Comparison of ENCODE assay signal across 1 cellular context in the genomic region with DNA sequence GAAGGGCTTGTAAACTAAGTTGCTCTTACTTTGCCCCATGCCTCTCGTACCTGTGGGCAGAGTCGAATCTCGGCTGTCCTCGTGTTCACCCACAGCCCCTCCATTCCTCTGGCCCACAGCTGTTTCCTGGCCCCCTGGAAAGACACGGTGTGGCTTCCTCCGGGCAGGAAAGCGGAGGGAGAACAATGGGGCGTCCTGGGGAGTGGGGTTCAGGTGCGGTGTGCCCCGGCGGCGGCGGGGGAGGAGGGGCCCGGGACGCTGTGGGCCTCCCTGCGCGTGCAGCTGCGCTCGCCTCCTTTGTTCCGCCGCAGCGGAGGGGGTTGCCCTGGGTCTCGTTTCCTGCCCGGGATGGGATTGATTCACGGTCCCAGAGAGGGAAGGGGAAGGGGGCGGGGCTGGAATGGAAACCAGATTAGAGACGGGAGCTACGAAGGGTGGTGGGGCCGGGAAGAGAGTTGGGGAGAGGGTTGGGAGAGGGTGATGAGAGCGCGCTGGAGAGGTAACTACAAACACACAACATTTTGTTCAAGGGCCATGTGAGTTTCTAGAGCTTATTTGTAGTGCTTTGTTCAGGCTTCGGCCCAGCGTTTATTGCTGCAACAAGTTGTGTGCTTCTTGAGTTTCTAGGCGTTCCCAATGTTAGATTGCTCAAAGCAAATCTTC.
TF ChIP-seq lines count a peak whose summit lies in the region.

No MANE protein-coding gene starts in this region.

TF ChIP-seq in HepG2, 621 proteins besides CTCF, POLR2A, EP300 and RAD21 (continued from another document and continues in another):
- TF ChIP-seq, protein P1, sequence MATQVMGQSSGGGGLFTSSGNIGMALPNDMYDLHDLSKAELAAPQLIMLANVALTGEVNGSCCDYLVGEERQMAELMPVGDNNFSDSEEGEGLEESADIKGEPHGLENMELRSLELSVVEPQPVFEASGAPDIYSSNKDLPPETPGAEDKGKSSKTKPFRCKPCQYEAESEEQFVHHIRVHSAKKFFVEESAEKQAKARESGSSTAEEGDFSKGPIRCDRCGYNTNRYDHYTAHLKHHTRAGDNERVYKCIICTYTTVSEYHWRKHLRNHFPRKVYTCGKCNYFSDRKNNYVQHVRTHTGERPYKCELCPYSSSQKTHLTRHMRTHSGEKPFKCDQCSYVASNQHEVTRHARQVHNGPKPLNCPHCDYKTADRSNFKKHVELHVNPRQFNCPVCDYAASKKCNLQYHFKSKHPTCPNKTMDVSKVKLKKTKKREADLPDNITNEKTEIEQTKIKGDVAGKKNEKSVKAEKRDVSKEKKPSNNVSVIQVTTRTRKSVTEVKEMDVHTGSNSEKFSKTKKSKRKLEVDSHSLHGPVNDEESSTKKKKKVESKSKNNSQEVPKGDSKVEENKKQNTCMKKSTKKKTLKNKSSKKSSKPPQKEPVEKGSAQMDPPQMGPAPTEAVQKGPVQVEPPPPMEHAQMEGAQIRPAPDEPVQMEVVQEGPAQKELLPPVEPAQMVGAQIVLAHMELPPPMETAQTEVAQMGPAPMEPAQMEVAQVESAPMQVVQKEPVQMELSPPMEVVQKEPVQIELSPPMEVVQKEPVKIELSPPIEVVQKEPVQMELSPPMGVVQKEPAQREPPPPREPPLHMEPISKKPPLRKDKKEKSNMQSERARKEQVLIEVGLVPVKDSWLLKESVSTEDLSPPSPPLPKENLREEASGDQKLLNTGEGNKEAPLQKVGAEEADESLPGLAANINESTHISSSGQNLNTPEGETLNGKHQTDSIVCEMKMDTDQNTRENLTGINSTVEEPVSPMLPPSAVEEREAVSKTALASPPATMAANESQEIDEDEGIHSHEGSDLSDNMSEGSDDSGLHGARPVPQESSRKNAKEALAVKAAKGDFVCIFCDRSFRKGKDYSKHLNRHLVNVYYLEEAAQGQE (IDR thresholded peaks at IDR 0.05; ENCODE audit: borderline replicate concordance in 1 of 2, low read depth in 1 of 2, low read length in 2 of 2): no peak
- TF ChIP-seq ZNF768 (CRISPR knock-in tag; IDR thresholded peaks at IDR 0.05) (peak; percentile 67), THAP11 (CRISPR knock-in tag; IDR thresholded peaks at IDR 0.05) (peak; percentile 23; the same call in 1 of the 2 replicates), ZNF569 (CRISPR knock-in tag; IDR thresholded peaks at IDR 0.05; ENCODE audit: borderline replicate concordance) (no peak), NFRKB (IDR thresholded peaks at IDR 0.05) (no peak), ZNF24 (IDR thresholded peaks at IDR 0.05) (no peak), ZNF737 (CRISPR knock-in tag; IDR thresholded peaks at IDR 0.05; ENCODE audit: borderline replicate concordance) (no peak), ZNF543 (CRISPR knock-in tag; IDR thresholded peaks at IDR 0.05) (peak; percentile 79; the same call in 1 of the 2 replicates), ZBTB7B (CRISPR knock-in tag; IDR thresholded peaks at IDR 0.05) (peak; percentile 93), HOXA3 (CRISPR knock-in tag; IDR thresholded peaks at IDR 0.05) (no peak; the same call in 1 of the 2 replicates), ZNF672 (CRISPR knock-in tag; IDR thresholded peaks at IDR 0.05) (no peak; the same call in 1 of the 2 replicates), ZBTB3 (CRISPR knock-in tag; IDR thresholded peaks at IDR 0.05; ENCODE audit: borderline replicate concordance, low read depth) (no peak; the same call in 1 of the 2 replicates), KMT2A (CRISPR knock-in tag; IDR thresholded peaks at IDR 0.05) (peak; percentile 93), SMAD3 (CRISPR knock-in tag; IDR thresholded peaks at IDR 0.05) (no peak), ZNF205 (CRISPR knock-in tag; IDR thresholded peaks at IDR 0.05) (0 out of 2 replicates have a peak, but pooled peaks have one; percentile 41), ZNF615 (CRISPR knock-in tag; IDR thresholded peaks at IDR 0.05; ENCODE audit: borderline replicate concordance) (0 out of 2 replicates have a peak, but pooled peaks have one; percentile 70), ZFX (CRISPR knock-in tag; IDR thresholded peaks at IDR 0.05; ENCODE audit: low read depth) (peak; percentile 66), PRPF4 (IDR thresholded peaks at IDR 0.05; ENCODE audit: low read depth, low read length, poor library complexity, severe bottlenecking) (no peak), ZFP82 (CRISPR knock-in tag; IDR thresholded peaks at IDR 0.05; ENCODE audit: borderline replicate concordance) (no peak; the same call in 1 of the 2 replicates), TMF1 (CRISPR knock-in tag; IDR thresholded peaks at IDR 0.05; ENCODE audit: low read depth) (0 out of 2 replicates have a peak, but pooled peaks have one; percentile 56), ZNF230 (CRISPR knock-in tag; IDR thresholded peaks at IDR 0.05) (no peak), ZNF558 (CRISPR knock-in tag; IDR thresholded peaks at IDR 0.05; ENCODE audit: borderline replicate concordance) (no peak; the same call in 1 of the 2 replicates), RFXANK (CRISPR knock-in tag; IDR thresholded peaks at IDR 0.05) (no peak), PLRG1 (conservative IDR thresholded peaks at IDR 0.05) (no peak), SCMH1 (CRISPR knock-in tag; IDR thresholded peaks at IDR 0.05; ENCODE audit: borderline replicate concordance) (no peak), EHMT2 (IDR thresholded peaks at IDR 0.05; ENCODE audit: borderline replicate concordance, low read depth, low read length) (no peak), GTF2F1 (IDR thresholded peaks at IDR 0.05; ENCODE audit: low read length) (no peak), SOX5 (CRISPR knock-in tag; IDR thresholded peaks at IDR 0.05; ENCODE audit: borderline replicate concordance) (peak; percentile 68; the same call in 1 of the 2 replicates), ELF1 (CRISPR knock-in tag; IDR thresholded peaks at IDR 0.05) (no peak), ZNF224 (CRISPR knock-in tag; IDR thresholded peaks at IDR 0.05) (no peak), MATR3 (CRISPR knock-in tag; IDR thresholded peaks at IDR 0.05) (no peak), KLF6 (CRISPR knock-in tag; IDR thresholded peaks at IDR 0.05) (0 out of 2 replicates have a peak, but pooled peaks have one; percentile 30), ATAD3A (CRISPR knock-in tag; IDR thresholded peaks at IDR 0.05) (no peak), CHD4 (IDR thresholded peaks at IDR 0.05; ENCODE audit: borderline replicate concordance, low read length) (no peak; the same call in 1 of the 2 replicates), CBX2 (IDR thresholded peaks at IDR 0.05; ENCODE audit: low read depth, low read length) (no peak), CBX2 (CRISPR knock-in tag; IDR thresholded peaks at IDR 0.05; ENCODE audit: low read depth) (no peak), NR2F2 (IDR thresholded peaks at IDR 0.05; ENCODE audit: borderline replicate concordance, low read depth) (no peak)
- TF ChIP-seq, protein P2, sequence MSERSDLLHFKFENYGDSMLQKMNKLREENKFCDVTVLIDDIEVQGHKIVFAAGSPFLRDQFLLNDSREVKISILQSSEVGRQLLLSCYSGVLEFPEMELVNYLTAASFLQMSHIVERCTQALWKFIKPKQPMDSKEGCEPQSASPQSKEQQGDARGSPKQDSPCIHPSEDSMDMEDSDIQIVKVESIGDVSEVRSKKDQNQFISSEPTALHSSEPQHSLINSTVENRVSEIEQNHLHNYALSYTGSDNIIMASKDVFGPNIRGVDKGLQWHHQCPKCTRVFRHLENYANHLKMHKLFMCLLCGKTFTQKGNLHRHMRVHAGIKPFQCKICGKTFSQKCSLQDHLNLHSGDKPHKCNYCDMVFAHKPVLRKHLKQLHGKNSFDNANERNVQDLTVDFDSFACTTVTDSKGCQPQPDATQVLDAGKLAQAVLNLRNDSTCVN (CRISPR knock-in tag; IDR thresholded peaks at IDR 0.05; ENCODE audit: borderline replicate concordance): peak; percentile 44; the same call in 1 of the 2 replicates
- TF ChIP-seq, protein P3, sequence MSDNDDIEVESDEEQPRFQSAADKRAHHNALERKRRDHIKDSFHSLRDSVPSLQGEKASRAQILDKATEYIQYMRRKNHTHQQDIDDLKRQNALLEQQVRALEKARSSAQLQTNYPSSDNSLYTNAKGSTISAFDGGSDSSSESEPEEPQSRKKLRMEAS (IDR thresholded peaks at IDR 0.05): peak; percentile 59; the same call in 1 of the 2 replicates
- TF ChIP-seq, protein P4, sequence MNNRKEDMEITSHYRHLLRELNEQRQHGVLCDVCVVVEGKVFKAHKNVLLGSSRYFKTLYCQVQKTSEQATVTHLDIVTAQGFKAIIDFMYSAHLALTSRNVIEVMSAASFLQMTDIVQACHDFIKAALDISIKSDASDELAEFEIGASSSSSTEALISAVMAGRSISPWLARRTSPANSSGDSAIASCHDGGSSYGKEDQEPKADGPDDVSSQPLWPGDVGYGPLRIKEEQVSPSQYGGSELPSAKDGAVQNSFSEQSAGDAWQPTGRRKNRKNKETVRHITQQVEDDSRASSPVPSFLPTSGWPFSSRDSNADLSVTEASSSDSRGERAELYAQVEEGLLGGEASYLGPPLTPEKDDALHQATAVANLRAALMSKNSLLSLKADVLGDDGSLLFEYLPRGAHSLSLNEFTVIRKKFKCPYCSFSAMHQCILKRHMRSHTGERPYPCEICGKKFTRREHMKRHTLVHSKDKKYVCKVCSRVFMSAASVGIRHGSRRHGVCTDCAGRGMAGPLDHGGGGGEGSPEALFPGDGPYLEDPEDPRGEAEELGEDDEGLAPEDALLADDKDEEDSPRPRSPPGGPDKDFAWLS (CRISPR knock-in tag; IDR thresholded peaks at IDR 0.05; ENCODE audit: borderline replicate concordance): peak; percentile 70; the same call in 1 of the 2 replicates
- TF ChIP-seq, protein P5, sequence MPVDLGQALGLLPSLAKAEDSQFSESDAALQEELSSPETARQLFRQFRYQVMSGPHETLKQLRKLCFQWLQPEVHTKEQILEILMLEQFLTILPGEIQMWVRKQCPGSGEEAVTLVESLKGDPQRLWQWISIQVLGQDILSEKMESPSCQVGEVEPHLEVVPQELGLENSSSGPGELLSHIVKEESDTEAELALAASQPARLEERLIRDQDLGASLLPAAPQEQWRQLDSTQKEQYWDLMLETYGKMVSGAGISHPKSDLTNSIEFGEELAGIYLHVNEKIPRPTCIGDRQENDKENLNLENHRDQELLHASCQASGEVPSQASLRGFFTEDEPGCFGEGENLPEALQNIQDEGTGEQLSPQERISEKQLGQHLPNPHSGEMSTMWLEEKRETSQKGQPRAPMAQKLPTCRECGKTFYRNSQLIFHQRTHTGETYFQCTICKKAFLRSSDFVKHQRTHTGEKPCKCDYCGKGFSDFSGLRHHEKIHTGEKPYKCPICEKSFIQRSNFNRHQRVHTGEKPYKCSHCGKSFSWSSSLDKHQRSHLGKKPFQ (CRISPR knock-in tag; IDR thresholded peaks at IDR 0.05; ENCODE audit: insufficient replicate concordance): no peak
- TF ChIP-seq, protein P6, sequence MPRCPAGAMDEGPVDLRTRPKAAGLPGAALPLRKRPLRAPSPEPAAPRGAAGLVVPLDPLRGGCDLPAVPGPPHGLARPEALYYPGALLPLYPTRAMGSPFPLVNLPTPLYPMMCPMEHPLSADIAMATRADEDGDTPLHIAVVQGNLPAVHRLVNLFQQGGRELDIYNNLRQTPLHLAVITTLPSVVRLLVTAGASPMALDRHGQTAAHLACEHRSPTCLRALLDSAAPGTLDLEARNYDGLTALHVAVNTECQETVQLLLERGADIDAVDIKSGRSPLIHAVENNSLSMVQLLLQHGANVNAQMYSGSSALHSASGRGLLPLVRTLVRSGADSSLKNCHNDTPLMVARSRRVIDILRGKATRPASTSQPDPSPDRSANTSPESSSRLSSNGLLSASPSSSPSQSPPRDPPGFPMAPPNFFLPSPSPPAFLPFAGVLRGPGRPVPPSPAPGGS (CRISPR knock-in tag; IDR thresholded peaks at IDR 0.05): no peak
- TF ChIP-seq, protein P7, sequence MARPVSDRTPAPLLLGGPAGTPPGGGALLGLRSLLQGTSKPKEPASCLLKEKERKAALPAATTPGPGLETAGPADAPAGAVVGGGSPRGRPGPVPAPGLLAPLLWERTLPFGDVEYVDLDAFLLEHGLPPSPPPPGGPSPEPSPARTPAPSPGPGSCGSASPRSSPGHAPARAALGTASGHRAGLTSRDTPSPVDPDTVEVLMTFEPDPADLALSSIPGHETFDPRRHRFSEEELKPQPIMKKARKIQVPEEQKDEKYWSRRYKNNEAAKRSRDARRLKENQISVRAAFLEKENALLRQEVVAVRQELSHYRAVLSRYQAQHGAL (CRISPR knock-in tag; IDR thresholded peaks at IDR 0.05; ENCODE audit: not compliant biosample characterization): no peak
- TF ChIP-seq, protein P8, sequence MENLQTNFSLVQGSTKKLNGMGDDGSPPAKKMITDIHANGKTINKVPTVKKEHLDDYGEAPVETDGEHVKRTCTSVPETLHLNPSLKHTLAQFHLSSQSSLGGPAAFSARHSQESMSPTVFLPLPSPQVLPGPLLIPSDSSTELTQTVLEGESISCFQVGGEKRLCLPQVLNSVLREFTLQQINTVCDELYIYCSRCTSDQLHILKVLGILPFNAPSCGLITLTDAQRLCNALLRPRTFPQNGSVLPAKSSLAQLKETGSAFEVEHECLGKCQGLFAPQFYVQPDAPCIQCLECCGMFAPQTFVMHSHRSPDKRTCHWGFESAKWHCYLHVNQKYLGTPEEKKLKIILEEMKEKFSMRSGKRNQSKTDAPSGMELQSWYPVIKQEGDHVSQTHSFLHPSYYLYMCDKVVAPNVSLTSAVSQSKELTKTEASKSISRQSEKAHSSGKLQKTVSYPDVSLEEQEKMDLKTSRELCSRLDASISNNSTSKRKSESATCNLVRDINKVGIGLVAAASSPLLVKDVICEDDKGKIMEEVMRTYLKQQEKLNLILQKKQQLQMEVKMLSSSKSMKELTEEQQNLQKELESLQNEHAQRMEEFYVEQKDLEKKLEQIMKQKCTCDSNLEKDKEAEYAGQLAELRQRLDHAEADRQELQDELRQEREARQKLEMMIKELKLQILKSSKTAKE (CRISPR knock-in tag; IDR thresholded peaks at IDR 0.05; ENCODE audit: borderline replicate concordance): peak; percentile 47; the same call in 1 of the 2 replicates
- TF ChIP-seq, protein P9, sequence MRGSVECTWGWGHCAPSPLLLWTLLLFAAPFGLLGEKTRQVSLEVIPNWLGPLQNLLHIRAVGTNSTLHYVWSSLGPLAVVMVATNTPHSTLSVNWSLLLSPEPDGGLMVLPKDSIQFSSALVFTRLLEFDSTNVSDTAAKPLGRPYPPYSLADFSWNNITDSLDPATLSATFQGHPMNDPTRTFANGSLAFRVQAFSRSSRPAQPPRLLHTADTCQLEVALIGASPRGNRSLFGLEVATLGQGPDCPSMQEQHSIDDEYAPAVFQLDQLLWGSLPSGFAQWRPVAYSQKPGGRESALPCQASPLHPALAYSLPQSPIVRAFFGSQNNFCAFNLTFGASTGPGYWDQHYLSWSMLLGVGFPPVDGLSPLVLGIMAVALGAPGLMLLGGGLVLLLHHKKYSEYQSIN (CRISPR knock-in tag; IDR thresholded peaks at IDR 0.05; ENCODE audit: borderline replicate concordance): no peak
- TF ChIP-seq, protein P10, sequence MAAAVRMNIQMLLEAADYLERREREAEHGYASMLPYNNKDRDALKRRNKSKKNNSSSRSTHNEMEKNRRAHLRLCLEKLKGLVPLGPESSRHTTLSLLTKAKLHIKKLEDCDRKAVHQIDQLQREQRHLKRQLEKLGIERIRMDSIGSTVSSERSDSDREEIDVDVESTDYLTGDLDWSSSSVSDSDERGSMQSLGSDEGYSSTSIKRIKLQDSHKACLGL (CRISPR knock-in tag; IDR thresholded peaks at IDR 0.05): no peak; the same call in 1 of the 2 replicates
